Comparison of ENCODE assay signal across 9 cellular contexts in the genomic region with DNA sequence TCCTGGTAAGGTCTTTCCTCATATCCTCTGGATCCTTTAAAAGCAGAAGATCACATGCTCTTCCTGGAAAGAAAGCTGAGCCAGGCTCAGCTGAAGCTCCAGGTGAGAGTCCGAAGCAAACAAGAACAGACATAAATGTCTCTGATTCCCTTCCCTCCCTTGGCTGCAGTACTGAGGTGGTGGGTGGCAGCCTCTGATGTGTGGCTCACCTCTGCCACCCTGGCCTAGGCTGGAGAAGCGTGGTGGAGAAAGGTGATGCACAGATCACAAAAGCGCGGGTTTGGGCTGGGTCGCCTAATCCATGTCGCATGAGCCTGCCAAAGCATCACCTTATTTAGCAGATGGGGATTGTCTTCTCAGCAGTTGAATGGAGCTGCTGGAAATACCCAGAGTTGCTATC. TPM values are rescaled to one million over a fixed set of nuclear protein-coding genes. Genes with fewer than 3 reads are reported as not detected.
"Had no signal": no experiment of that assay in that cellular context is flagged by ENCODE, and none has a peak within 500 bp of the region (broad histone marks: within the 10 kb centered on the region; RNA-seq: fewer than 3 reads in every experiment).

No MANE protein-coding gene starts in this region.

- DNase-seq: GDM1, GF-D8 had no signal

- ATAC-seq: GM12878 had no signal

- FAIRE-seq: G401.6, GM12878, GM12891, GM12892, GM18507, GM19239 had no signal

- H3K4me3 ChIP-seq: GM12878 had no signal

RNA-seq across cellular contexts. Expression of gene KRT76, which starts 2.8 kb away (rescaled TPM):
- total RNA-seq: G401, GM12878 had no signal

RNA-seq across cellular contexts. Expression of gene KRT3, which starts 16.0 kb away (rescaled TPM):
- total RNA-seq: G401, GM12878 had no signal

RNA-seq across cellular contexts. Expression of gene KRT4, which starts 34.0 kb away (rescaled TPM):
- total RNA-seq: G401, GM12878 had no signal

RNA-seq across cellular contexts. Expression of gene KRT79, which starts 54.2 kb away (rescaled TPM):
- total RNA-seq: G401, GM12878 had no signal
